Comparison of ENCODE assay signal across 9 cellular contexts in the genomic region with DNA sequence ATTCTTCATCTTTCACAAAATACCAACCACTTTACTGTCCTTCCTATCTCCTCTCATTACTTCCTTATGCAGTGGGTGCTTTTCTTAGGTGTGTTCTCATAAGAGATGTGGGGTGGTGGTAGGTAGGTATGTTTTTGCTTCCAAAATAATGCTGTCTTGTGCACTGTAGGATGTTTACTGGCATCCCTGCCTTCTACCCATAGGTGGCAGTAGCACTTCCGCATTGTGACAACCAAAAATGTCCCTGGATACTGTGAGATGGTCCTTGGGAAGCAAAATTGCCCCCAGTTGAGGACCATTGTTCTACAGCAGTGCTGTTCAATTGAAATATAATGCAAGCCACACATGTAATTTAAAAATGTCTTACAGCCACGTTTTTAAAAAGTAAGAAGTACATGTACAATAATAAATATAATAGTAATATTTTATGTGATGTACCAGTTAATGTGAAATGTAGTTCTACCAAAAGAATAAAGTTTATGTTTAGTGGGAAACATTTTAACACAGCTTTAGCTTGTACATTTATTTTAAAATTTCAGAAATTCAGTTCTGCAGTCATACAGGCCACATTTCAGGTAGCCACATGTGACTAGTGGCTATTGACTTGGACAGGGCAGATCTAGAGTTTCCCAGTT.
DNase-seq lines count a peak whose midpoint lies in the region; ATAC-seq and TF ChIP-seq lines count a peak whose summit lies in the region.
"Had no signal": no experiment of that assay in that cellular context is flagged by ENCODE, and none has a peak within 500 bp of the region (broad histone marks: within the 10 kb centered on the region; RNA-seq: fewer than 3 reads in every experiment).

No MANE protein-coding gene starts in this region.

- no peaks in the 10 kb centered on the region for H3K36me3 ChIP-seq in RWPE2 (ENCODE audit: low read depth)

- no peak overlapping the region for H3K4me3 Mint-ChIP-seq in activated CD4-positive, alpha-beta T cell treated with anti-CD3 and anti-CD28 coated beads for 36 hours
- H3K4me3 Mint-ChIP-seq in endothelial cell (ENCODE audit: unreplicated experiment) (no peak overlapping the region), neural crest cell (no peak overlapping the region)
- H3K4me3 Mint-ChIP-seq: central memory CD8-positive, alpha-beta T cell had no signal

- no peaks in the 10 kb centered on the region for H3K9me3 ChIP-seq in RWPE2 (ENCODE audit: severe bottlenecking)

- no peak overlapping the region for H3K27ac ChIP-seq in RWPE2 (ENCODE audit: poor library complexity, severe bottlenecking)

- H3K36me3 Mint-ChIP-seq in activated CD4-positive, alpha-beta T cell treated with anti-CD3 and anti-CD28 coated beads for 36 hours (ENCODE audit: low read depth) = peaks cover 1% of the 10 kb centered on the region
- H3K36me3 Mint-ChIP-seq in endothelial cell (ENCODE audit: low read depth, unreplicated experiment) = peaks cover 23% of the 10 kb centered on the region
- peaks cover 3% of the 10 kb centered on the region for H3K36me3 Mint-ChIP-seq in neural crest cell (ENCODE audit: low read depth)

- ATAC-seq in activated CD4-positive, alpha-beta T cell treated with anti-CD3 and anti-CD28 coated beads for 36 hours = peak; percentile 88
- ATAC-seq in RWPE2 (ENCODE audit: low read depth) = peak; percentile 67
- ATAC-seq in GM18909 (IDR thresholded peaks at IDR 0.05; ENCODE audit: poor library complexity, unreplicated experiment) = no peak

- DNase-seq in activated CD4-positive, alpha-beta T cell treated with anti-CD3 and anti-CD28 coated beads for 36 hours = peak; percentile 49
- no peak for DNase-seq in activated CD4-positive, alpha-beta T cell treated with anti-CD3 and anti-CD28 coated beads for 1 hour
- peak; percentile 56 for DNase-seq in HEK293T (ENCODE audit: extremely low spot score)
- DNase-seq in RWPE2 (ENCODE audit: low spot score) = no peak
- peak; percentile 56 for DNase-seq in endothelial cell (ENCODE audit: low spot score)
- peak; percentile 38 for DNase-seq in neural crest cell (ENCODE audit: low read depth, low spot score)
- DNase-seq in mucosa of gallbladder (ENCODE audit: low spot score) = no peak

- intact Hi-C loops in activated CD4-positive, alpha-beta T cell treated with anti-CD3 and anti-CD28 coated beads for 36 hours (cut with DNase I, micrococcal nuclease) = no loop called here

- no peak overlapping the region for H3K27ac Mint-ChIP-seq in activated CD4-positive, alpha-beta T cell treated with anti-CD3 and anti-CD28 coated beads for 36 hours
- H3K27ac Mint-ChIP-seq in endothelial cell (ENCODE audit: unreplicated experiment) (no peak overlapping the region), neural crest cell (ENCODE audit: unreplicated experiment) (no peak overlapping the region)

- H3K27me3 ChIP-seq in RWPE2 (ENCODE audit: insufficient read depth, poor library complexity, severe bottlenecking) = no peaks in the 10 kb centered on the region

- H3K4me1 ChIP-seq in RWPE2 (ENCODE audit: insufficient read depth, poor library complexity, severe bottlenecking) = no peaks in the 10 kb centered on the region

- peak; percentile 94 for TF ChIP-seq CTCF in RWPE2 (IDR thresholded peaks at IDR 0.05; ENCODE audit: poor library complexity, severe bottlenecking)
- peak; percentile 82 for TF ChIP-seq CTCF in endothelial cell (IDR thresholded peaks at IDR 0.05; ENCODE audit: unreplicated experiment)
- peak; percentile 78 for TF ChIP-seq CTCF in neural crest cell (conservative IDR thresholded peaks at IDR 0.05)

- CTCF ChIA-PET in activated CD4-positive, alpha-beta T cell treated with anti-CD3 and anti-CD28 coated beads for 36 hours (lab: Charles Lee) = interaction anchor here (0.6 to 1.5 kb wide), 9 partner anchors 11 to 1355 kb away, joined by 3 to 4 read pairs (median 3); no protein-coding TSS in a partner anchor
- CTCF ChIA-PET in HEK293T (lab: Yijun Ruan, JAX) = interaction anchor here (0.7 kb wide), 1 partner anchor 138 kb away, joined by 3 read pairs; no protein-coding TSS in a partner anchor

- POLR2A ChIA-PET in activated CD4-positive, alpha-beta T cell treated with anti-CD3 and anti-CD28 coated beads for 36 hours (lab: Charles Lee) = interaction anchor here (0.5 kb wide), 1 partner anchor 59 kb away, joined by 4 read pairs; no protein-coding TSS in a partner anchor
- POLR2A ChIA-PET in HEK293T (lab: Yijun Ruan, JAX) = no interaction called here

- H3K4me3 ChIP-seq in RWPE2 (ENCODE audit: severe bottlenecking) = no peak overlapping the region

- H3K27me3 Mint-ChIP-seq in activated CD4-positive, alpha-beta T cell treated with anti-CD3 and anti-CD28 coated beads for 36 hours = peaks cover 2% of the 10 kb centered on the region
- H3K27me3 Mint-ChIP-seq in endothelial cell (ENCODE audit: unreplicated experiment) (no peaks in the 10 kb centered on the region), neural crest cell (ENCODE audit: low read depth) (no peaks in the 10 kb centered on the region)
- H3K27me3 Mint-ChIP-seq: central memory CD8-positive, alpha-beta T cell had no signal

- no peaks in the 10 kb centered on the region for H3K9me3 Mint-ChIP-seq in activated CD4-positive, alpha-beta T cell treated with anti-CD3 and anti-CD28 coated beads for 36 hours (ENCODE audit: low read depth)
- H3K9me3 Mint-ChIP-seq in endothelial cell (ENCODE audit: unreplicated experiment) (no peaks in the 10 kb centered on the region), neural crest cell (no peaks in the 10 kb centered on the region)
- H3K9me3 Mint-ChIP-seq: central memory CD8-positive, alpha-beta T cell had no signal

- no peaks in the 10 kb centered on the region for H3K4me1 Mint-ChIP-seq in activated CD4-positive, alpha-beta T cell treated with anti-CD3 and anti-CD28 coated beads for 36 hours
- peaks cover 3% of the 10 kb centered on the region for H3K4me1 Mint-ChIP-seq in endothelial cell (ENCODE audit: unreplicated experiment)
- H3K4me1 Mint-ChIP-seq in neural crest cell = no peaks in the 10 kb centered on the region
- H3K4me1 Mint-ChIP-seq: central memory CD8-positive, alpha-beta T cell had no signal

TF ChIP-seq in HEK293T, 16 proteins besides CTCF, POLR2A, EP300 and RAD21:
- TF ChIP-seq HDGF (IDR thresholded peaks at IDR 0.05; ENCODE audit: borderline replicate concordance) (no peak), FOXK2 (IDR thresholded peaks at IDR 0.05) (no peak)

Comparison
In these comparisons a context has a peak if more than half of its experiments do, and no peak if none do; other contexts are left out.
1. DNase-seq: peak in activated CD4-positive, alpha-beta T cell treated with anti-CD3 and anti-CD28 coated beads for 36 hours (single experiment), HEK293T (single experiment), endothelial cell (single experiment) and neural crest cell (single experiment); none in activated CD4-positive, alpha-beta T cell treated with anti-CD3 and anti-CD28 coated beads for 1 hour (single experiment), RWPE2 (single experiment) and mucosa of gallbladder (single experiment).
2. Peak in every context shown above with its lines, with median percentiles within 50 percentile points of each other: CTCF ChIP-seq.